In genomic region chr12:107618106-107618505, GRCh38 we compare ENCODE assay signal across 27 cellular contexts.
"Had no signal": no experiment of that assay in that cellular context is flagged by ENCODE, and none has a peak within 500 bp of the region (broad histone marks: within the 10 kb centered on the region; RNA-seq: fewer than 3 reads in every experiment).

No MANE protein-coding gene starts in this region.

- H3K27me3 Mint-ChIP-seq: dendritic cell treated with granulocyte-macrophage colony-stimulating factor and Interleukin-4, amounts not matched to agents 40 ng/mL and 50 ng/mL, for 4 days had no signal

- H3K4me3 Mint-ChIP-seq: dendritic cell treated with granulocyte-macrophage colony-stimulating factor and Interleukin-4, amounts not matched to agents 40 ng/mL and 50 ng/mL, for 4 days; effector memory CD8-positive, alpha-beta T cell; endodermal cell; immature natural killer cell; mesothelial cell of epicardium had no signal

- H3K4me3 ChIP-seq: colonic mucosa, esophagus muscularis mucosa, gastroesophageal sphincter, heart left ventricle, hepatocyte, left ventricle myocardium inferior, lower lobe of right lung, mucosa of descending colon had no signal

- DNase-seq: colonic mucosa; cortex of kidney; effector CD8-positive, alpha-beta T cell; effector memory CD8-positive, alpha-beta T cell; endodermal cell; erythroblast; foreskin keratinocyte; heart left ventricle; hypothalamus; immature natural killer cell; islet precursor cell; kidney; kidney glomerular epithelial cell; left colon; left ventricle myocardium inferior; lower lobe of right lung; mesenchymal stem cell; mucosa of descending colon had no signal

- H2AFZ ChIP-seq: hepatocyte had no signal

- H3K27ac Mint-ChIP-seq: dendritic cell treated with granulocyte-macrophage colony-stimulating factor and Interleukin-4, amounts not matched to agents 40 ng/mL and 50 ng/mL, for 4 days; effector memory CD8-positive, alpha-beta T cell; endodermal cell; immature natural killer cell; mesothelial cell of epicardium had no signal

- H3K36me3 Mint-ChIP-seq: immature natural killer cell, mesothelial cell of epicardium had no signal

- H3K4me2 ChIP-seq: hepatocyte had no signal

- H3K4me1 Mint-ChIP-seq: immature natural killer cell, mesothelial cell of epicardium had no signal

- H3K79me2 ChIP-seq: hepatocyte had no signal

- H3K9me3 Mint-ChIP-seq: dendritic cell treated with granulocyte-macrophage colony-stimulating factor and Interleukin-4, amounts not matched to agents 40 ng/mL and 50 ng/mL, for 4 days; effector memory CD8-positive, alpha-beta T cell; endodermal cell; immature natural killer cell; mesothelial cell of epicardium had no signal

- H3K4me1 ChIP-seq: colonic mucosa, esophagus muscularis mucosa, foreskin keratinocyte, gastroesophageal sphincter, heart left ventricle, left ventricle myocardium inferior, lower lobe of right lung had no signal

- ATAC-seq: effector memory CD8-positive, alpha-beta T cell; foreskin keratinocyte; gastroesophageal sphincter; heart left ventricle; left colon; left lobe of liver; lower lobe of right lung; mucosa of descending colon had no signal

- H3K9me3 ChIP-seq: colonic mucosa, esophagus muscularis mucosa, gastroesophageal sphincter, heart left ventricle, left ventricle myocardium inferior, lower lobe of right lung, mucosa of descending colon had no signal

- H3K27me3 ChIP-seq: colonic mucosa, foreskin keratinocyte, hepatocyte had no signal

- FAIRE-seq: endometrium, frontal cortex, kidney had no signal

- H3K27ac ChIP-seq: colonic mucosa, epithelial cell of prostate, esophagus muscularis mucosa, foreskin keratinocyte, gastroesophageal sphincter, heart left ventricle, hepatocyte, left ventricle myocardium inferior, lower lobe of right lung had no signal

- H3K36me3 ChIP-seq: colonic mucosa, esophagus muscularis mucosa, gastroesophageal sphincter, heart left ventricle, left ventricle myocardium inferior, lower lobe of right lung had no signal
